ENCODE assay signal across 8 cellular contexts in the genomic region with DNA sequence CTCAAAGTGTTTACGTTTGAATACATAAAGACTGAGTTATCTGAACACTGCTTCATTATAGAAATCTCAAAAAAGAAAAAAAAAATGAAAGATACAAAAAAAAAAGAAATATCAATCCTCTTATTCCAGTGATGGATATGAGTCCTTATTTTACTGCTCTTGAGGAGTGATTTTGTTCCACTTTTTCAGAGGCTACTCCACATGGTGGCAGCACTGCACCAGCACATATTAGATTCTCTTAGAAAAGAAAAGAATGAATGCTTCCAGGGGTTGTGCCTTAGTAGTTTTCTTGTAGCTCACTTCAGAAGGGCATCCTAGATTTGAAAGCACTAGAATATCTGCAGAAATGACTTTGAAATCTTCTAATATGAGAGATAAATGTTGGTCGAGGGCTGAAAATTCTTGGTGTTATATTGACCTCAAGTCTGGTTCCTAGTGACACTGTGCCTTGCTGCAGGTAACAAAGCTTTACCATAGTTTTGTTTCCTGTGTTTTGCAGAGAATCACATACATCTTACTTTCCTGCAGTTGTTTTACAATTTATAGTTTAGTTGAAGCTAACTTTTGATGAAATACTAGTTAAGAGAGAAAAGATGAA. TPM values are rescaled to one million over a fixed set of nuclear protein-coding genes. Genes with fewer than 3 reads are reported as not detected.
DNase-seq lines count a peak whose midpoint lies in the region; ATAC-seq and TF ChIP-seq lines count a peak whose summit lies in the region.

No MANE protein-coding gene starts in this region.

- peak; percentile 75 for TF ChIP-seq CTCF in fibroblast of villous mesenchyme (IDR thresholded peaks at IDR 0.05; ENCODE audit: insufficient read depth, low read depth, low read length)

- H3K4me3 ChIP-seq in fibroblast of villous mesenchyme (ENCODE audit: low read depth, low read length): no peak overlapping the region

- H3K4me3 Mint-ChIP-seq in activated naive CD8-positive, alpha-beta T cell treated with anti-CD3 and anti-CD28 coated beads, Interleukin-2, amount 50 U/mL, for 24 hours: no peak overlapping the region
- no peak overlapping the region for H3K4me3 Mint-ChIP-seq in activated naive CD8-positive, alpha-beta T cell treated with anti-CD3 and anti-CD28 coated beads for 36 hours

- no peak for ATAC-seq in activated naive CD8-positive, alpha-beta T cell treated with anti-CD3 and anti-CD28 coated beads, Interleukin-2, amount 50 U/mL, for 24 hours
- ATAC-seq in GM21529 (IDR thresholded peaks at IDR 0.05; ENCODE audit: unreplicated experiment) (no peak), GM18870 (IDR thresholded peaks at IDR 0.05; ENCODE audit: unreplicated experiment) (no peak)

- no peaks in the 10 kb centered on the region for H3K27me3 Mint-ChIP-seq in activated naive CD8-positive, alpha-beta T cell treated with anti-CD3 and anti-CD28 coated beads, Interleukin-2, amount 50 U/mL, for 24 hours
- no peaks in the 10 kb centered on the region for H3K27me3 Mint-ChIP-seq in activated naive CD8-positive, alpha-beta T cell treated with anti-CD3 and anti-CD28 coated beads for 36 hours

- no peak overlapping the region for H3K27ac Mint-ChIP-seq in activated naive CD8-positive, alpha-beta T cell treated with anti-CD3 and anti-CD28 coated beads, Interleukin-2, amount 50 U/mL, for 24 hours
- no peak overlapping the region for H3K27ac Mint-ChIP-seq in activated naive CD8-positive, alpha-beta T cell treated with anti-CD3 and anti-CD28 coated beads for 36 hours

- no peaks in the 10 kb centered on the region for H3K4me1 Mint-ChIP-seq in activated naive CD8-positive, alpha-beta T cell treated with anti-CD3 and anti-CD28 coated beads, Interleukin-2, amount 50 U/mL, for 24 hours
- H3K4me1 Mint-ChIP-seq in activated naive CD8-positive, alpha-beta T cell treated with anti-CD3 and anti-CD28 coated beads for 36 hours: peaks cover 4% of the 10 kb centered on the region

- H3K36me3 Mint-ChIP-seq in activated naive CD8-positive, alpha-beta T cell treated with anti-CD3 and anti-CD28 coated beads, Interleukin-2, amount 50 U/mL, for 24 hours (ENCODE audit: low read depth): peaks cover 26% of the 10 kb centered on the region
- H3K36me3 Mint-ChIP-seq in activated naive CD8-positive, alpha-beta T cell treated with anti-CD3 and anti-CD28 coated beads for 36 hours: peaks cover 3% of the 10 kb centered on the region

- intact Hi-C loops in posterior cingulate gyrus (cut with DNase I): loop anchor here (1.0 kb wide), 1 partner anchor 134 kb away; no protein-coding TSS in a partner anchor

- DNase-seq in activated naive CD8-positive, alpha-beta T cell treated with anti-CD3 and anti-CD28 coated beads, Interleukin-2, amount 50 U/mL, for 24 hours: peak; percentile 18
- no peak for DNase-seq in activated naive CD8-positive, alpha-beta T cell treated with anti-CD3 and anti-CD28 coated beads for 36 hours
- DNase-seq in NCI-H1694 (lab: John Stamatoyannopoulos, UW): peak; percentile 56
- DNase-seq in activated CD4-positive, alpha-beta T cell treated with anti-CD3 and anti-CD28 coated beads, Interleukin-2, amount 50 U/mL, for 1 hour: peak; percentile 34
- peak; percentile 69 for DNase-seq in fibroblast of villous mesenchyme (ENCODE audit: low read depth)
- DNase-seq in posterior cingulate gyrus: peak in 7 of 10 donors; percentile 35 to 79 (median 59)

- no peaks in the 10 kb centered on the region for H3K9me3 Mint-ChIP-seq in activated naive CD8-positive, alpha-beta T cell treated with anti-CD3 and anti-CD28 coated beads, Interleukin-2, amount 50 U/mL, for 24 hours
- no peaks in the 10 kb centered on the region for H3K9me3 Mint-ChIP-seq in activated naive CD8-positive, alpha-beta T cell treated with anti-CD3 and anti-CD28 coated beads for 36 hours

RNA-seq across cellular contexts. Expression of gene AP2B1, which starts 25.9 kb away (rescaled TPM):
- 100 to 1,000 TPM; 147 to 150 TPM for total RNA-seq in activated naive CD8-positive, alpha-beta T cell treated with anti-CD3 and anti-CD28 coated beads for 36 hours
- 86.7 and 97.6 TPM in 2 replicates for total RNA-seq in fibroblast of villous mesenchyme

RNA-seq across cellular contexts. Expression of gene PEX12, which starts 34.7 kb away (rescaled TPM):
- total RNA-seq in activated naive CD8-positive, alpha-beta T cell treated with anti-CD3 and anti-CD28 coated beads for 36 hours: 1 to 10 TPM; 6.6 to 6.9 TPM
- total RNA-seq in fibroblast of villous mesenchyme: 6.4 and 7.3 TPM in 2 replicates

RNA-seq across cellular contexts. Expression of gene SLFN14, which starts 52.4 kb away (rescaled TPM):
- under 1 TPM; 0.10 to 0.14 TPM for total RNA-seq in activated naive CD8-positive, alpha-beta T cell treated with anti-CD3 and anti-CD28 coated beads for 36 hours
- not detected in 2 replicates for total RNA-seq in fibroblast of villous mesenchyme
